ENCODE assay signal across 14 cellular contexts in the genomic region with DNA sequence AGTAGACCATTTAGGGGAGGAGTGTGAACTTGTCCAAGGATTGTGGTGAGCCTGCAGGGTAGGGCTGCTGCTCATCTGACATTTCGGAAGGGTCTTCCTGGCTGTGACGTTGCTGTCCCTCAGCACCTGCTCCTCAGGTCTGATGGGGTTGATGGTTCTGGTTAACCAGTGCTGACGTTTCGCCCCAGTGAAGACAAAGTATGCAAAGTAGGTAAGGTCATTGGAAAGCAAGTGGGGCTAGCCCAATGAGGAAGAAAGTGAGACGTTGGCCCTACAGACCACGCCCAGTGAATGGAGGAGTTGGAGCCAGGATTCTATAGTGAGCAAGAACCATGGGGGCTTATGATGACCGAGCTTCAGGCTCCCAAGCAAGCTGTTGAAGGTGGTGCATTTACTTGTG. TPM values are rescaled to one million over a fixed set of nuclear protein-coding genes. Genes with fewer than 3 reads are reported as not detected.
A peak's percentile ranks its signal among the peaks of the same experiment; 100 is the strongest.
DNase-seq lines count a peak whose midpoint lies in the region; ATAC-seq and TF ChIP-seq lines count a peak whose summit lies in the region.
"Had no signal": no experiment of that assay in that cellular context is flagged by ENCODE, and none has a peak within 500 bp of the region (broad histone marks: within the 10 kb centered on the region; RNA-seq: fewer than 3 reads in every experiment).

No MANE protein-coding gene starts in this region.

- H3K4me1 Mint-ChIP-seq in neural progenitor cell: peaks cover 6% of the 10 kb centered on the region
- H3K4me1 Mint-ChIP-seq: nephron had no signal

- no peaks in the 10 kb centered on the region for H3K27me3 ChIP-seq in GM06990 (replicated peaks; ENCODE audit: control insufficient read depth, insufficient read depth, low read length)
- no peaks in the 10 kb centered on the region for H3K27me3 ChIP-seq in Panc1 (ENCODE audit: control insufficient read depth, insufficient read depth, low read length)
- no peaks in the 10 kb centered on the region for H3K27me3 ChIP-seq in right cardiac atrium (ENCODE audit: control insufficient read depth, insufficient read depth)
- no peaks in the 10 kb centered on the region for H3K27me3 ChIP-seq in neural progenitor cell

- H3K4me3 ChIP-seq in GM06990 (replicated peaks; ENCODE audit: low read depth, low read length): no peak overlapping the region
- no peak overlapping the region for H3K4me3 ChIP-seq in Panc1 (ENCODE audit: low read depth in 2 of 2, low read length in 2 of 2)
- no peak overlapping the region for H3K4me3 ChIP-seq in right cardiac atrium (ENCODE audit: low read length)
- no peak overlapping the region for H3K4me3 ChIP-seq in neural progenitor cell
- H3K4me3 ChIP-seq: A549 had no signal

- H3K9me3 Mint-ChIP-seq in neural progenitor cell: no peaks in the 10 kb centered on the region
- H3K9me3 Mint-ChIP-seq: activated naive CD4-positive, alpha-beta T cell treated with anti-CD3 and anti-CD28 coated beads, Interleukin-2, amount 10 ng/mL, durations not matched to agents 7 days and 5 days; nephron had no signal

- H4K20me1 ChIP-seq in neural progenitor cell (ENCODE audit: low read depth): no peaks in the 10 kb centered on the region

- H3K4me3 Mint-ChIP-seq in neural progenitor cell: no peak overlapping the region
- H3K4me3 Mint-ChIP-seq: activated naive CD4-positive, alpha-beta T cell treated with anti-CD3 and anti-CD28 coated beads, Interleukin-2, amount 10 ng/mL, durations not matched to agents 7 days and 5 days; nephron had no signal

- POLR2A ChIA-PET in Panc1 (lab: Charles Lee): interaction anchor here (0.6 kb wide), 1 partner anchor 164 kb away, joined by 15 read pairs; no protein-coding TSS in a partner anchor

- H3K4me1 ChIP-seq in Panc1 (ENCODE audit: control insufficient read depth, insufficient read depth, low read length) (peaks cover 7% of the 10 kb centered on the region), right cardiac atrium (ENCODE audit: control insufficient read depth, insufficient read depth, low read length) (peaks cover 5% of the 10 kb centered on the region), neural progenitor cell (no peaks in the 10 kb centered on the region)

- intact Hi-C loops in Panc1 (cut with micrococcal nuclease; ENCODE audit: unreplicated experiment) (no loop called here), posterior cingulate gyrus (cut with DNase I) (loop anchor here (10.0 kb wide), 1 partner anchor 164 kb away; no protein-coding TSS in a partner anchor), right cardiac atrium (cut with DNase I) (no loop called here)

- H3K36me3 ChIP-seq in GM06990 (ENCODE audit: control insufficient read depth, insufficient read depth, low read length): no peaks in the 10 kb centered on the region
- no peaks in the 10 kb centered on the region for H3K36me3 ChIP-seq in Panc1 (ENCODE audit: control insufficient read depth, insufficient read depth, low read length)
- H3K36me3 ChIP-seq in neural progenitor cell: no peaks in the 10 kb centered on the region

- WGBS in right cardiac atrium: 88% methylated on average over 7 of the region's 7 CpGs

- H3F3A ChIP-seq in neural progenitor cell (ENCODE audit: low read depth): no peaks in the 10 kb centered on the region

- no peak overlapping the region for H3K9ac ChIP-seq in neural progenitor cell

- TF ChIP-seq CTCF in GM06990 (IDR thresholded peaks at IDR 0.05; ENCODE audit: insufficient read depth, low read length, poor library complexity, severe bottlenecking) (no peak), Panc1 (IDR thresholded peaks at IDR 0.05) (no peak), neural progenitor cell (IDR thresholded peaks at IDR 0.05) (no peak)

- no peaks in the 10 kb centered on the region for H3K79me2 ChIP-seq in neural progenitor cell (ENCODE audit: low read depth)

- DNase-seq in GM06990 (ENCODE audit: extremely low read depth, insufficient read length) (peak; percentile 45), Panc1 (ENCODE audit: low read depth, low spot score) (no peak), posterior cingulate gyrus (no peak), right cardiac atrium (no peak), neural progenitor cell (ENCODE audit: low spot score) (no peak), NCI-H1436 (lab: John Stamatoyannopoulos, UW) (no peak)
- DNase-seq: activated CD4-positive, alpha-beta T cell treated with anti-CD3 and anti-CD28 coated beads, Interleukin-2, amount 50 U/mL, for 1 hour; activated naive CD4-positive, alpha-beta T cell treated with anti-CD3 and anti-CD28 coated beads, Interleukin-2, amount 10 ng/mL, durations not matched to agents 7 days and 5 days; DMS53; NCI-H1092 had no signal

- H3K27ac ChIP-seq in Panc1 (ENCODE audit: low read length): peak overlapping the region; percentile 63; the same call in 1 of the 2 replicates
- no peak overlapping the region for H3K27ac ChIP-seq in right cardiac atrium (ENCODE audit: low read length)
- H3K27ac ChIP-seq in neural progenitor cell: no peak overlapping the region

- no peak overlapping the region for H3K4me2 ChIP-seq in neural progenitor cell

- no peak overlapping the region for H2AFZ ChIP-seq in neural progenitor cell (replicated peaks)

- H3K27me3 Mint-ChIP-seq in neural progenitor cell (ENCODE audit: insufficient read depth, low read depth): peaks cover 2% of the 10 kb centered on the region
- H3K27me3 Mint-ChIP-seq: activated naive CD4-positive, alpha-beta T cell treated with anti-CD3 and anti-CD28 coated beads, Interleukin-2, amount 10 ng/mL, durations not matched to agents 7 days and 5 days had no signal

- H3K36me3 Mint-ChIP-seq in neural progenitor cell: no peaks in the 10 kb centered on the region
- H3K36me3 Mint-ChIP-seq: activated naive CD4-positive, alpha-beta T cell treated with anti-CD3 and anti-CD28 coated beads, Interleukin-2, amount 10 ng/mL, durations not matched to agents 7 days and 5 days had no signal

- no TSS peak for BruUV-seq in Panc1 (replicated peaks; lab: Mats Ljungman, UMichigan)

- H3K27ac Mint-ChIP-seq in neural progenitor cell: no peak overlapping the region
- H3K27ac Mint-ChIP-seq: activated naive CD4-positive, alpha-beta T cell treated with anti-CD3 and anti-CD28 coated beads, Interleukin-2, amount 10 ng/mL, durations not matched to agents 7 days and 5 days; nephron had no signal

- CTCF ChIA-PET in Panc1 (lab: Charles Lee): no interaction called here

- ATAC-seq in GM19467 (IDR thresholded peaks at IDR 0.05; ENCODE audit: unreplicated experiment) (peak; percentile 49), HG03060 (IDR thresholded peaks at IDR 0.05; ENCODE audit: low read depth, unreplicated experiment) (peak; percentile 61), Panc1 (no peak), right cardiac atrium (no peak)

- no peaks in the 10 kb centered on the region for H3K9me3 ChIP-seq in Panc1 (ENCODE audit: control insufficient read depth, insufficient read depth, low read depth, low read length)
- no peaks in the 10 kb centered on the region for H3K9me3 ChIP-seq in right cardiac atrium (ENCODE audit: control insufficient read depth, low read length)
- H3K9me3 ChIP-seq in neural progenitor cell (ENCODE audit: low read depth): no peaks in the 10 kb centered on the region
- H3K9me3 ChIP-seq: A549 had no signal

- in situ Hi-C loops in Panc1 (cut with HindIII; ENCODE audit: low pct_unique_long_range_greater_than_20kb, low sequenced_read_pairs): no loop called here

RNA-seq across cellular contexts. Expression of gene ZNF396, which starts 33.4 kb away (rescaled TPM):
- total RNA-seq in Panc1 (2021; ENCODE audit: unreplicated experiment) (2.8 TPM), right cardiac atrium (1 to 10 TPM in 3 of 4 donors, under 1 TPM in 1; 0.89 to 1.7 (median 1.4) TPM), neural progenitor cell (ENCODE audit: low replicate concordance) (1.4 and 2.2 TPM in 2 replicates)
- polyA plus RNA-seq in Panc1 (2012; ENCODE audit: insufficient read length): 2.0 TPM
- 0.72 TPM for polyA plus RNA-seq in right cardiac atrium

Comparison
In these comparisons a context has a peak if more than half of its experiments do, and no peak if none do; other contexts are left out.
1. ATAC-seq: peak in GM19467 (single experiment) and HG03060 (single experiment); none in Panc1 (single experiment) and right cardiac atrium (0 of 2).